ENCODE assay signal across 8 cellular contexts in genomic region chr12:11813422-11813813, GRCh38.
A peak's percentile ranks its signal among the peaks of the same experiment; 100 is the strongest.
DNase-seq lines count a peak whose midpoint lies in the region; ATAC-seq and TF ChIP-seq lines count a peak whose summit lies in the region.

No MANE protein-coding gene starts in this region.

- H3K9me3 Mint-ChIP-seq in activated CD8-positive, alpha-beta memory T cell treated with anti-CD3 and anti-CD28 coated beads, Interleukin-2, amount 10 ng/mL, durations not matched to agents 7 days and 5 days (ENCODE audit: low read depth) = no peaks in the 10 kb centered on the region

- no peak for TF ChIP-seq CTCF in coronary artery (IDR thresholded peaks at IDR 0.05)
- TF ChIP-seq CTCF in vagina (IDR thresholded peaks at IDR 0.05) = no peak

- H3K27me3 ChIP-seq in muscle layer of duodenum (ENCODE audit: low read depth, low read length) = no peaks in the 10 kb centered on the region
- H3K27me3 ChIP-seq in vagina = no peaks in the 10 kb centered on the region

- TF ChIP-seq POLR2A in vagina (IDR thresholded peaks at IDR 0.05) = no peak

- H3K4me1 ChIP-seq in muscle layer of duodenum (ENCODE audit: control insufficient read depth in 1 of 2, insufficient read depth in 2 of 2, low read length in 2 of 2) = peaks cover 26 to 44% of the 10 kb centered on the region in 2 donors
- H3K4me1 ChIP-seq in vagina = peaks cover 43% of the 10 kb centered on the region

- intact Hi-C loops in Right ventricle myocardium inferior (cut with DNase I) = no loop called here
- intact Hi-C loops in cardiac septum (cut with DNase I) = loop anchor here (5.0 kb wide), 1 partner anchor 161 kb away; no protein-coding TSS in a partner anchor
- intact Hi-C loops in vagina (cut with DNase I) = no loop called here

- H3K27ac Mint-ChIP-seq in activated CD8-positive, alpha-beta memory T cell treated with anti-CD3 and anti-CD28 coated beads, Interleukin-2, amount 10 ng/mL, durations not matched to agents 7 days and 5 days = no peak overlapping the region

- peak; percentile 32 for ATAC-seq in Right ventricle myocardium inferior
- ATAC-seq in activated CD8-positive, alpha-beta memory T cell treated with anti-CD3 and anti-CD28 coated beads, Interleukin-2, amount 10 ng/mL, durations not matched to agents 7 days and 5 days = no peak
- ATAC-seq in GM19395 (IDR thresholded peaks at IDR 0.05; ENCODE audit: unreplicated experiment) = no peak

- peaks cover 29% of the 10 kb centered on the region for H3K4me1 Mint-ChIP-seq in activated CD8-positive, alpha-beta memory T cell treated with anti-CD3 and anti-CD28 coated beads, Interleukin-2, amount 10 ng/mL, durations not matched to agents 7 days and 5 days

- no peaks in the 10 kb centered on the region for H3K27me3 Mint-ChIP-seq in activated CD8-positive, alpha-beta memory T cell treated with anti-CD3 and anti-CD28 coated beads, Interleukin-2, amount 10 ng/mL, durations not matched to agents 7 days and 5 days

- DNase-seq in Right ventricle myocardium inferior (ENCODE audit: missing footprints) (no peak), cardiac septum (ENCODE audit: low spot score) (no peak), coronary artery (ENCODE audit: low spot score) (no peak), vagina (ENCODE audit: extremely low spot score in 2 of 2) (no peak), DMS153 treated with DMSO at 0.1 percent for 48 hours (lab: John Stamatoyannopoulos, UW; ENCODE audit: unreplicated experiment) (no peak)
- no peak for DNase-seq in activated CD8-positive, alpha-beta memory T cell treated with anti-CD3 and anti-CD28 coated beads, Interleukin-2, amount 10 ng/mL, durations not matched to agents 7 days and 5 days

- H3K36me3 Mint-ChIP-seq in activated CD8-positive, alpha-beta memory T cell treated with anti-CD3 and anti-CD28 coated beads, Interleukin-2, amount 10 ng/mL, durations not matched to agents 7 days and 5 days = peaks cover 3% of the 10 kb centered on the region

- no peaks in the 10 kb centered on the region for H3K9me3 ChIP-seq in muscle layer of duodenum (ENCODE audit: control insufficient read depth in 1 of 2, low read length in 2 of 2)
- no peaks in the 10 kb centered on the region for H3K9me3 ChIP-seq in vagina

- H3K4me3 Mint-ChIP-seq in activated CD8-positive, alpha-beta memory T cell treated with anti-CD3 and anti-CD28 coated beads, Interleukin-2, amount 10 ng/mL, durations not matched to agents 7 days and 5 days = no peak overlapping the region

- CTCF ChIA-PET in activated CD8-positive, alpha-beta memory T cell treated with anti-CD3 and anti-CD28 coated beads, Interleukin-2, amount 10 ng/mL, durations not matched to agents 7 days and 5 days (lab: Charles Lee) = interaction anchor here (0.5 to 1.2 kb wide), 3 partner anchors 37 to 219 kb away, joined by 3 to 4 read pairs (median 3); no protein-coding TSS in a partner anchor

- H3K36me3 ChIP-seq in muscle layer of duodenum (ENCODE audit: control insufficient read depth in 1 of 2, insufficient read depth in 2 of 2, low read length in 2 of 2) = no peaks in the 10 kb centered on the region
- no peaks in the 10 kb centered on the region for H3K36me3 ChIP-seq in vagina

- H3K4me3 ChIP-seq in coronary artery (peak overlapping the region; percentile 63), muscle layer of duodenum (ENCODE audit: low read depth in 1 of 2, low read length in 2 of 2) (peak overlapping the region in 1 of 2 donors; percentile 30), vagina (peak overlapping the region in 1 of 2 donors; percentile 39)

- H3K27ac ChIP-seq in coronary artery (peak overlapping the region; percentile 55 to 89), muscle layer of duodenum (ENCODE audit: low read length) (peak overlapping the region; percentile 82), vagina (peak overlapping the region; percentile 61)
